1 cellular context compared by ENCODE assay signal in genomic region chr22:20021196-20022181, GRCh38.
A peak's percentile ranks its signal among the peaks of the same experiment; 100 is the strongest.
TF ChIP-seq lines count a peak whose summit lies in the region.

No MANE protein-coding gene starts in this region.

TF ChIP-seq in HepG2, 621 proteins besides CTCF, POLR2A, EP300 and RAD21 (continues in another document):
- TF ChIP-seq HMGXB3 (CRISPR knock-in tag; IDR thresholded peaks at IDR 0.05; ENCODE audit: borderline replicate concordance) (no peak), ZNF672 (CRISPR knock-in tag; IDR thresholded peaks at IDR 0.05) (no peak), HDAC1 (CRISPR knock-in tag; IDR thresholded peaks at IDR 0.05) (peak; percentile 41; the same call in 1 of the 2 replicates), IRF1 (CRISPR knock-in tag; IDR thresholded peaks at IDR 0.05; ENCODE audit: low read depth) (no peak), ZNF296 (CRISPR knock-in tag; conservative IDR thresholded peaks at IDR 0.05) (0 out of 2 replicates have a peak, but pooled peaks have one; percentile 53), PAX8 (CRISPR knock-in tag; IDR thresholded peaks at IDR 0.05; ENCODE audit: borderline replicate concordance) (peak; percentile 62; the same call in 1 of the 2 replicates), MBNL3 (CRISPR knock-in tag; conservative IDR thresholded peaks at IDR 0.05) (no peak), ZNF607 (CRISPR knock-in tag; IDR thresholded peaks at IDR 0.05; ENCODE audit: borderline replicate concordance) (peak; percentile 59; the same call in 1 of the 2 replicates), FOXA1 (IDR thresholded peaks at IDR 0.05) (no peak), FOXA1 (CRISPR knock-in tag; IDR thresholded peaks at IDR 0.05) (peak; percentile 19; the same call in 1 of the 2 replicates), ZNF674 (CRISPR knock-in tag; IDR thresholded peaks at IDR 0.05; ENCODE audit: low read depth) (0 out of 2 replicates have a peak, but pooled peaks have one; percentile 16), TBX2 (CRISPR knock-in tag; IDR thresholded peaks at IDR 0.05; ENCODE audit: borderline replicate concordance) (peak; percentile 28; the same call in 1 of the 2 replicates), MIXL1 (CRISPR knock-in tag; IDR thresholded peaks at IDR 0.05) (no peak), PREB (CRISPR knock-in tag; IDR thresholded peaks at IDR 0.05) (0 out of 2 replicates have a peak, but pooled peaks have one; percentile 73), RBM39 (IDR thresholded peaks at IDR 0.05; ENCODE audit: low read depth, low read length, poor library complexity, severe bottlenecking) (peak; percentile 62), SNAPC4 (CRISPR knock-in tag; IDR thresholded peaks at IDR 0.05) (no peak), MYC (CRISPR knock-in tag; IDR thresholded peaks at IDR 0.05; ENCODE audit: borderline replicate concordance) (peak; percentile 40; the same call in 1 of the 2 replicates), ZNF101 (CRISPR knock-in tag; IDR thresholded peaks at IDR 0.05; ENCODE audit: borderline replicate concordance, low read depth) (no peak), RBAK (CRISPR knock-in tag; IDR thresholded peaks at IDR 0.05) (no peak), XBP1 (CRISPR knock-in tag; IDR thresholded peaks at IDR 0.05) (no peak), ZNF253 (CRISPR knock-in tag; IDR thresholded peaks at IDR 0.05; ENCODE audit: borderline replicate concordance) (0 out of 2 replicates have a peak, but pooled peaks have one; percentile 50), SATB2 (CRISPR knock-in tag; IDR thresholded peaks at IDR 0.05) (0 out of 2 replicates have a peak, but pooled peaks have one; percentile 18), ZNF800 (CRISPR knock-in tag; IDR thresholded peaks at IDR 0.05) (0 out of 2 replicates have a peak, but pooled peaks have one; percentile 23), TOPORS (CRISPR knock-in tag; IDR thresholded peaks at IDR 0.05) (0 out of 2 replicates have a peak, but pooled peaks have one; percentile 2), ZNF317 (CRISPR knock-in tag; IDR thresholded peaks at IDR 0.05) (0 out of 2 replicates have a peak, but pooled peaks have one; percentile 5), ZFY (CRISPR knock-in tag; IDR thresholded peaks at IDR 0.05) (peak; percentile 54), TEAD2 (CRISPR knock-in tag; IDR thresholded peaks at IDR 0.05) (peak; percentile 49; the same call in 1 of the 2 replicates), HOXA9 (CRISPR knock-in tag; IDR thresholded peaks at IDR 0.05; ENCODE audit: borderline replicate concordance) (0 out of 2 replicates have a peak, but pooled peaks have one; percentile 21), ZNF362 (CRISPR knock-in tag; IDR thresholded peaks at IDR 0.05; ENCODE audit: borderline replicate concordance) (no peak), ZBTB43 (CRISPR knock-in tag; conservative IDR thresholded peaks at IDR 0.05) (peak; percentile 34; the same call in 1 of the 2 replicates), ZNF124 (CRISPR knock-in tag; IDR thresholded peaks at IDR 0.05) (no peak), PCBP2 (optimal IDR thresholded peaks at IDR 0.05; ENCODE audit: low read depth, low read length, poor library complexity, severe bottlenecking) (no peak), DDIT3 (CRISPR knock-in tag; IDR thresholded peaks at IDR 0.05) (no peak), ZNF160 (CRISPR knock-in tag; IDR thresholded peaks at IDR 0.05) (peak; percentile 57; the same call in 1 of the 2 replicates), ZNF180 (CRISPR knock-in tag; IDR thresholded peaks at IDR 0.05; ENCODE audit: borderline replicate concordance, low read depth) (0 out of 2 replicates have a peak, but pooled peaks have one; percentile 47)
- TF ChIP-seq, protein P1, sequence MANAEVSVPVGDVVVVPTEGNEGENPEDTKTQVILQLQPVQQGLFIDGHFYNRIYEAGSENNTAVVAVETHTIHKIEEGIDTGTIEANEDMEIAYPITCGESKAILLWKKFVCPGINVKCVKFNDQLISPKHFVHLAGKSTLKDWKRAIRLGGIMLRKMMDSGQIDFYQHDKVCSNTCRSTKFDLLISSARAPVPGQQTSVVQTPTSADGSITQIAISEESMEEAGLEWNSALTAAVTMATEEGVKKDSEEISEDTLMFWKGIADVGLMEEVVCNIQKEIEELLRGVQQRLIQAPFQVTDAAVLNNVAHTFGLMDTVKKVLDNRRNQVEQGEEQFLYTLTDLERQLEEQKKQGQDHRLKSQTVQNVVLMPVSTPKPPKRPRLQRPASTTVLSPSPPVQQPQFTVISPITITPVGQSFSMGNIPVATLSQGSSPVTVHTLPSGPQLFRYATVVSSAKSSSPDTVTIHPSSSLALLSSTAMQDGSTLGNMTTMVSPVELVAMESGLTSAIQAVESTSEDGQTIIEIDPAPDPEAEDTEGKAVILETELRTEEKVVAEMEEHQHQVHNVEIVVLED (CRISPR knock-in tag; IDR thresholded peaks at IDR 0.05; ENCODE audit: borderline replicate concordance): no peak
- TF ChIP-seq, protein P2, sequence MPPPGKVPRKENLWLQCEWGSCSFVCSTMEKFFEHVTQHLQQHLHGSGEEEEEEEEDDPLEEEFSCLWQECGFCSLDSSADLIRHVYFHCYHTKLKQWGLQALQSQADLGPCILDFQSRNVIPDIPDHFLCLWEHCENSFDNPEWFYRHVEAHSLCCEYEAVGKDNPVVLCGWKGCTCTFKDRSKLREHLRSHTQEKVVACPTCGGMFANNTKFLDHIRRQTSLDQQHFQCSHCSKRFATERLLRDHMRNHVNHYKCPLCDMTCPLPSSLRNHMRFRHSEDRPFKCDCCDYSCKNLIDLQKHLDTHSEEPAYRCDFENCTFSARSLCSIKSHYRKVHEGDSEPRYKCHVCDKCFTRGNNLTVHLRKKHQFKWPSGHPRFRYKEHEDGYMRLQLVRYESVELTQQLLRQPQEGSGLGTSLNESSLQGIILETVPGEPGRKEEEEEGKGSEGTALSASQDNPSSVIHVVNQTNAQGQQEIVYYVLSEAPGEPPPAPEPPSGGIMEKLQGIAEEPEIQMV (CRISPR knock-in tag; IDR thresholded peaks at IDR 0.05; ENCODE audit: low read depth): no peak
- TF ChIP-seq, protein P3, sequence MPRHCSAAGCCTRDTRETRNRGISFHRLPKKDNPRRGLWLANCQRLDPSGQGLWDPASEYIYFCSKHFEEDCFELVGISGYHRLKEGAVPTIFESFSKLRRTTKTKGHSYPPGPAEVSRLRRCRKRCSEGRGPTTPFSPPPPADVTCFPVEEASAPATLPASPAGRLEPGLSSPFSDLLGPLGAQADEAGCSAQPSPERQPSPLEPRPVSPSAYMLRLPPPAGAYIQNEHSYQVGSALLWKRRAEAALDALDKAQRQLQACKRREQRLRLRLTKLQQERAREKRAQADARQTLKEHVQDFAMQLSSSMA (CRISPR knock-in tag; IDR thresholded peaks at IDR 0.05): peak; percentile 69; the same call in 1 of the 2 replicates
